8 cellular contexts compared by ENCODE assay signal in genomic region chr6:117346142-117346930, GRCh38.
DNase-seq lines count a peak whose midpoint lies in the region; ATAC-seq, FAIRE-seq and TF ChIP-seq lines count a peak whose summit lies in the region.

No MANE protein-coding gene starts in this region.

- peaks cover 10% of the 10 kb centered on the region for H3K27me3 Mint-ChIP-seq in nephron (ENCODE audit: low read depth)

- no peak for ATAC-seq in HG02852 (IDR thresholded peaks at IDR 0.05; ENCODE audit: unreplicated experiment)
- ATAC-seq in HG03460 (IDR thresholded peaks at IDR 0.05; ENCODE audit: unreplicated experiment) = no peak

- H3K9me3 Mint-ChIP-seq in nephron = no peaks in the 10 kb centered on the region

- FAIRE-seq in colon (lab: Jason Lieb, UNC) (peak; percentile 62), H54 (lab: Jason Lieb, UNC) (no peak)

- peak overlapping the region in 1 of 3 experiments; percentile 20 for H3K4me3 Mint-ChIP-seq in nephron

- no peak overlapping the region for H3K27ac Mint-ChIP-seq in nephron

- TF ChIP-seq POLR2A in H54 (IDR thresholded peaks at IDR 0.05; ENCODE audit: low read depth, low read length) = no peak

- TF ChIP-seq CTCF in GM12865 (IDR thresholded peaks at IDR 0.05; ENCODE audit: insufficient read depth, low read depth, low read length, missing control alignments) = peak; percentile 29
- peak; percentile 45 to 70 (median 45) for TF ChIP-seq CTCF in nephron (IDR thresholded peaks at IDR 0.05; ENCODE audit: unreplicated experiment in 3 of 3)

- peak; percentile 4 for DNase-seq in A172 (ENCODE audit: low spot score)
- no peak for DNase-seq in GM12865 (ENCODE audit: low read depth)
- DNase-seq in NCI-H2227 treated with DMSO at 0.1 percent for 48 hours (lab: John Stamatoyannopoulos, UW) = peak; percentile 28
- DNase-seq in H54 (ENCODE audit: insufficient read length, low spot score) = no peak

- H3K4me1 Mint-ChIP-seq in nephron = no peaks in the 10 kb centered on the region

- H3K4me3 ChIP-seq in GM12865 (ENCODE audit: low read depth, low read length) = no peak overlapping the region

- no peaks in the 10 kb centered on the region for H3K36me3 Mint-ChIP-seq in nephron (ENCODE audit: low read depth)

Comparison
In these comparisons a context has a peak if more than half of its experiments do, and no peak if none do; other contexts are left out.
1. DNase-seq: peak in A172 (single experiment) and NCI-H2227 treated with DMSO at 0.1 percent for 48 hours (single experiment); none in GM12865 (single experiment) and H54 (single experiment).